Comparison of ENCODE assay signal across 1 cellular context in the genomic region with DNA sequence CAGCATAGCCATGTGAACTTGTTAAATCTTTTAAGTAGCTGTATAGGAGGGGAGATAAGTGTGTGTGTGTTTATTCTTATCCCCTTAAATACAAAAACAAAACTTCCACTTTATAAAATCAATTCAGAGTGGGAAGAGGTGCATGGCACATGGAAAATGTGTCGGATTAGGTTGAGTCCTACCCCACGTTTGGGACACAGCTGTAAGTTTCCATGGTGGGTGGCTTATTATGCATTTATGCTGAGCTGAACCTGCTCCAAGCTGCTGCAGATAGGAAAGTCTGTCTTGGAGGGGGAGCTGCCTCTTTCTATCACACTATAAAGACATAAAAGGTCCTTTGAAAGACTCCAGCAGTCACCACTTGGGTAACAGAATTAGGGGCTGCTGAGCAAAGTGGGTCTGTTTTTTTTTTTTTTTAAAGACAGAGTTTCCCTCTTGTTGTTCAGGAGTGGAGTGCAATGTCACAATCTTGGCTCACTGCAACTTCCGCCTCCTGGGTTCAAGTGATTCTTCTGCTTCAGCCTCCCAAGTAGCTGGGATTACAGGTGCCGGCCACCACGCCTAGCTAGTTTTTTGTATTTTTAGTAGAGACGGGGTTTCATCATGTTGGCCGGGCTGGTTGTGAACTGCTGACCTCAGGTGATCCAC.
TF ChIP-seq lines count a peak whose summit lies in the region.

No MANE protein-coding gene starts in this region.

TF ChIP-seq in GM23338, 12 proteins besides CTCF, POLR2A, EP300 and RAD21:
- no peak for TF ChIP-seq REST (IDR thresholded peaks at IDR 0.05; ENCODE audit: unreplicated experiment)
- no peak for TF ChIP-seq ZNF114 (CRISPR knock-in tag; IDR thresholded peaks at IDR 0.05)
- TF ChIP-seq, protein P1, sequence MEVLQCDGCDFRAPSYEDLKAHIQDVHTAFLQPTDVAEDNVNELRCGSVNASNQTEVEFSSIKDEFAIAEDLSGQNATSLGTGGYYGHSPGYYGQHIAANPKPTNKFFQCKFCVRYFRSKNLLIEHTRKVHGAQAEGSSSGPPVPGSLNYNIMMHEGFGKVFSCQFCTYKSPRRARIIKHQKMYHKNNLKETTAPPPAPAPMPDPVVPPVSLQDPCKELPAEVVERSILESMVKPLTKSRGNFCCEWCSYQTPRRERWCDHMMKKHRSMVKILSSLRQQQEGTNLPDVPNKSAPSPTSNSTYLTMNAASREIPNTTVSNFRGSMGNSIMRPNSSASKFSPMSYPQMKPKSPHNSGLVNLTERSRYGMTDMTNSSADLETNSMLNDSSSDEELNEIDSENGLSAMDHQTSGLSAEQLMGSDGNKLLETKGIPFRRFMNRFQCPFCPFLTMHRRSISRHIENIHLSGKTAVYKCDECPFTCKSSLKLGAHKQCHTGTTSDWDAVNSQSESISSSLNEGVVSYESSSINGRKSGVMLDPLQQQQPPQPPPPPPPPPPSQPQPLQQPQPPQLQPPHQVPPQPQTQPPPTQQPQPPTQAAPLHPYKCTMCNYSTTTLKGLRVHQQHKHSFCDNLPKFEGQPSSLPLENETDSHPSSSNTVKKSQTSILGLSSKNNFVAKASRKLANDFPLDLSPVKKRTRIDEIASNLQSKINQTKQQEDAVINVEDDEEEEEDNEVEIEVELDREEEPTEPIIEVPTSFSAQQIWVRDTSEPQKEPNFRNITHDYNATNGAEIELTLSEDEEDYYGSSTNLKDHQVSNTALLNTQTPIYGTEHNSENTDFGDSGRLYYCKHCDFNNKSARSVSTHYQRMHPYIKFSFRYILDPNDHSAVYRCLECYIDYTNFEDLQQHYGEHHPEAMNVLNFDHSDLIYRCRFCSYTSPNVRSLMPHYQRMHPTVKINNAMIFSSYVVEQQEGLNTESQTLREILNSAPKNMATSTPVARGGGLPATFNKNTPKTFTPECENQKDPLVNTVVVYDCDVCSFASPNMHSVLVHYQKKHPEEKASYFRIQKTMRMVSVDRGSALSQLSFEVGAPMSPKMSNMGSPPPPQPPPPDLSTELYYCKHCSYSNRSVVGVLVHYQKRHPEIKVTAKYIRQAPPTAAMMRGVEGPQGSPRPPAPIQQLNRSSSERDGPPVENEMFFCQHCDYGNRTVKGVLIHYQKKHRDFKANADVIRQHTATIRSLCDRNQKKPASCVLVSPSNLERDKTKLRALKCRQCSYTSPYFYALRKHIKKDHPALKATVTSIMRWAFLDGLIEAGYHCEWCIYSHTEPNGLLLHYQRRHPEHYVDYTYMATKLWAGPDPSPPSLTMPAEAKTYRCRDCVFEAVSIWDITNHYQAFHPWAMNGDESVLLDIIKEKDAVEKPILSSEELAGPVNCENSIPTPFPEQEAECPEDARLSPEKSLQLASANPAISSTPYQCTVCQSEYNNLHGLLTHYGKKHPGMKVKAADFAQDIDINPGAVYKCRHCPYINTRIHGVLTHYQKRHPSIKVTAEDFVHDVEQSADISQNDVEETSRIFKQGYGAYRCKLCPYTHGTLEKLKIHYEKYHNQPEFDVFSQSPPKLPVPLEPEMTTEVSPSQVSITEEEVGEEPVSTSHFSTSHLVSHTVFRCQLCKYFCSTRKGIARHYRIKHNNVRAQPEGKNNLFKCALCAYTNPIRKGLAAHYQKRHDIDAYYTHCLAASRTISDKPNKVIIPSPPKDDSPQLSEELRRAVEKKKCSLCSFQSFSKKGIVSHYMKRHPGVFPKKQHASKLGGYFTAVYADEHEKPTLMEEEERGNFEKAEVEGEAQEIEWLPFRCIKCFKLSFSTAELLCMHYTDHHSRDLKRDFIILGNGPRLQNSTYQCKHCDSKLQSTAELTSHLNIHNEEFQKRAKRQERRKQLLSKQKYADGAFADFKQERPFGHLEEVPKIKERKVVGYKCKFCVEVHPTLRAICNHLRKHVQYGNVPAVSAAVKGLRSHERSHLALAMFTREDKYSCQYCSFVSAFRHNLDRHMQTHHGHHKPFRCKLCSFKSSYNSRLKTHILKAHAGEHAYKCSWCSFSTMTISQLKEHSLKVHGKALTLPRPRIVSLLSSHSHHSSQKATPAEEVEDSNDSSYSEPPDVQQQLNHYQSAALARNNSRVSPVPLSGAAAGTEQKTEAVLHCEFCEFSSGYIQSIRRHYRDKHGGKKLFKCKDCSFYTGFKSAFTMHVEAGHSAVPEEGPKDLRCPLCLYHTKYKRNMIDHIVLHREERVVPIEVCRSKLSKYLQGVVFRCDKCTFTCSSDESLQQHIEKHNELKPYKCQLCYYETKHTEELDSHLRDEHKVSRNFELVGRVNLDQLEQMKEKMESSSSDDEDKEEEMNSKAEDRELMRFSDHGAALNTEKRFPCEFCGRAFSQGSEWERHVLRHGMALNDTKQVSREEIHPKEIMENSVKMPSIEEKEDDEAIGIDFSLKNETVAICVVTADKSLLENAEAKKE (CRISPR knock-in tag; IDR thresholded peaks at IDR 0.05) = no peak
- no peak for TF ChIP-seq JUNB (IDR thresholded peaks at IDR 0.05; ENCODE audit: unreplicated experiment)
- TF ChIP-seq POLR2AphosphoS5 (IDR thresholded peaks at IDR 0.05; ENCODE audit: low read depth) = no peak
- no peak for TF ChIP-seq STAT1 (IDR thresholded peaks at IDR 0.05; ENCODE audit: unreplicated experiment)
- TF ChIP-seq EZH2phosphoT487 (IDR thresholded peaks at IDR 0.05; ENCODE audit: unreplicated experiment) = no peak
- TF ChIP-seq ZNF331 (CRISPR knock-in tag; IDR thresholded peaks at IDR 0.05; ENCODE audit: low read depth) = no peak
- TF ChIP-seq, protein P2, sequence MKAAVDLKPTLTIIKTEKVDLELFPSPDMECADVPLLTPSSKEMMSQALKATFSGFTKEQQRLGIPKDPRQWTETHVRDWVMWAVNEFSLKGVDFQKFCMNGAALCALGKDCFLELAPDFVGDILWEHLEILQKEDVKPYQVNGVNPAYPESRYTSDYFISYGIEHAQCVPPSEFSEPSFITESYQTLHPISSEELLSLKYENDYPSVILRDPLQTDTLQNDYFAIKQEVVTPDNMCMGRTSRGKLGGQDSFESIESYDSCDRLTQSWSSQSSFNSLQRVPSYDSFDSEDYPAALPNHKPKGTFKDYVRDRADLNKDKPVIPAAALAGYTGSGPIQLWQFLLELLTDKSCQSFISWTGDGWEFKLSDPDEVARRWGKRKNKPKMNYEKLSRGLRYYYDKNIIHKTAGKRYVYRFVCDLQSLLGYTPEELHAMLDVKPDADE (IDR thresholded peaks at IDR 0.05) = no peak
- TF ChIP-seq EZH2 (IDR thresholded peaks at IDR 0.05; ENCODE audit: low read depth, unreplicated experiment) = no peak
